In the genomic region with DNA sequence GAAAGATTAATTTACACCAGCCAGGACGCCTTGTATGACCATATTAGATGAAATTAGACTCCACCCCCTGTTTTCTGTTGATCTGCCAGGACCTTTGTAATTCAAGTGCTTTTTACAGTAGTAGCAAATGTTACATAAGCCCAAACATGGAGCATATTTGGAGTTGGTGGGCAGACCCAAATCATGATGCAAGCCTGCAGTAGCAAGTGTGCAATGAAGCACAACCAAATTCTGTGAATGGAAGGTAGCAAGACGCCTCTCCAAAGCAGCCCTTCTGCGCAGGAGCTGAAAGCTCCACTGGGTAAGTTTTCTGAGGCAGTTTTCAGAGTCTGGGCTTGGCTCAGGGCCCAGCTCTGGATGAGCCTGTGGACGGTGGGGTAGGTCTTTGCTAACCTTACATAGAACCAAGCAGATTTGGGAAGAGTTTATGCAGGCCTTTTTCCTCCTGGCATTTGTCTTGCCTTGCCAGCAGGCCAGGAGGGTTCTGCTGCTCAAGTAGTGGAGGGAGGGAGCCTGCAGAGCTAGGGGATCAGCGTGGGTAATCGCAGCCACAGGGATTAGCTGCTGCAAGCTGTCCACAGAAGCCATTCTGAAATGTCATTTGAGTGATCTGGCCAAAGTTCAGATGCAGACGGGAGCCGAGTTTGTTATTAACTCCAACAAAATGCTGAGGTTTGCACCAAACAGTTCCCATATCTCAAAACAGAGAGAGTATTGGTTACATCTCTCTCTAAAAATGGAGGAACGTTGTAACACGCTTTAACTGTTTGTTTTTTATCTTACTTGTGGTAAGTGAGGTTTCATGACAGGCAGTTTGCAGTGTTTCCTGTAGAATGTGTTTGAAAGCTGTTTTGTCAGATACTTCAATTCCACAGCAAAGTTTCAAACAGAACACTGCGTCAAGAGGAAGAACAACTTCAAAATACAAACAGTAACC, we compare ENCODE assay signal across 8 cellular contexts. TPM values are rescaled to one million over a fixed set of nuclear protein-coding genes. Genes with fewer than 3 reads are reported as not detected.
DNase-seq lines count a peak whose midpoint lies in the region; ATAC-seq and TF ChIP-seq lines count a peak whose summit lies in the region.

No MANE protein-coding gene starts in this region.

- DNase-seq in ELR (ENCODE audit: low read depth) (peak; percentile 37), HT-29 (ENCODE audit: low spot score) (peak; percentile 36), T-helper 22 cell (ENCODE audit: low read depth) (peak; percentile 21), dedifferentiated amniotic fluid mesenchymal stem cell (ENCODE audit: extremely low spot score) (peak; percentile 16), medulla oblongata (ENCODE audit: extremely low spot score) (peak; percentile 54), upper lobe of left lung (peak in 1 of 2 donors; percentile 62), HuH-7.5 (ENCODE audit: low spot score) (no peak)

- no peaks in the 10 kb centered on the region for H3K9me3 ChIP-seq in upper lobe of left lung

- peaks cover 66 to 94% (median 80%) of the 10 kb centered on the region in 4 donors for H3K4me1 ChIP-seq in upper lobe of left lung

- ATAC-seq in GM21390 (IDR thresholded peaks at IDR 0.05; ENCODE audit: unreplicated experiment) (peak; percentile 59), upper lobe of left lung (ENCODE audit: low FRiP score in 2 of 2) (peak; percentile 68 to 77)

- peak in 1 of 4 donors; percentile 30 for TF ChIP-seq POLR2A in upper lobe of left lung (IDR thresholded peaks at IDR 0.05)

- no peak for TF ChIP-seq EP300 in upper lobe of left lung (IDR thresholded peaks at IDR 0.05)

- no peaks in the 10 kb centered on the region for H3K27me3 ChIP-seq in upper lobe of left lung

- WGBS in upper lobe of left lung, 2 donors = 10 to 21% methylated on average over 11 of the region's 11 CpGs

- peak overlapping the region in 3 of 4 donors; percentile 23 to 46 (median 42) for H3K4me3 ChIP-seq in upper lobe of left lung

- no peaks in the 10 kb centered on the region for H3K36me3 ChIP-seq in upper lobe of left lung

- TF ChIP-seq CTCF in upper lobe of left lung (IDR thresholded peaks at IDR 0.05) = no peak

- H3K27ac ChIP-seq in upper lobe of left lung = peak overlapping the region; percentile 77 to 85 (median 82)

RNA-seq across cellular contexts. Expression of gene PSMD6, which starts 55.4 kb away (rescaled TPM):
- total RNA-seq in HT-29 (2014; rRNA removed; shearing (Covaris generic)) = 58.1 and 61.8 TPM in 2 replicates
- 10 to 100 TPM; 41.2 to 69.3 (median 58.6) TPM for total RNA-seq in upper lobe of left lung

RNA-seq across cellular contexts. Expression of gene SCAANT1, which starts 55.8 kb away (rescaled TPM):
- not detected in 2 replicates for total RNA-seq in HT-29 (2014; rRNA removed; shearing (Covaris generic))
- not detected for total RNA-seq in upper lobe of left lung
